ENCODE assay signal across 21 cellular contexts in genomic region chr1:234667891-234668576, GRCh38. TPM values are rescaled to one million over a fixed set of nuclear protein-coding genes. Genes with fewer than 3 reads are reported as not detected.
DNase-seq lines count a peak whose midpoint lies in the region; ATAC-seq and TF ChIP-seq lines count a peak whose summit lies in the region.
"Had no signal": no experiment of that assay in that cellular context is flagged by ENCODE, and none has a peak within 500 bp of the region (broad histone marks: within the 10 kb centered on the region; RNA-seq: fewer than 3 reads in every experiment).

No MANE protein-coding gene starts in this region.

- H3K4me2 ChIP-seq in H9 (ENCODE audit: insufficient read depth, insufficient read length, low read length) (no peak overlapping the region), PC-3 (ENCODE audit: low read length) (no peak overlapping the region)
- H3K4me2 ChIP-seq: BLaER1 treated with 17β-estradiol and CSF1 and Interleukin-3, amounts not matched to agents 10 nM and 100 nM had no signal

- H3T11ph ChIP-seq in H9 (ENCODE audit: low read length), result no peak overlapping the region

- H3K27ac Mint-ChIP-seq in activated CD4-positive, alpha-beta T cell treated with anti-CD3 and anti-CD28 coated beads, Interleukin-2, amount 10 ng/mL, durations not matched to agents 24 days and 14 days, result no peak overlapping the region
- no peak overlapping the region; a peak in 1 of 7 replicates for H3K27ac Mint-ChIP-seq in H9
- no peak overlapping the region for H3K27ac Mint-ChIP-seq in stimulated activated effector memory CD8-positive, alpha-beta T cell treated with anti-CD3 and anti-CD28 coated beads, Interleukin-12 subunit alpha, Interleukin-12 subunit beta, amount 100 ng/mL, for 72 hours
- H3K27ac Mint-ChIP-seq: CD8-positive, alpha-beta memory T cell; HFFc6 had no signal

- no peak overlapping the region for H2BK12ac ChIP-seq in H9 (ENCODE audit: insufficient read length, low read depth, low read length)

- BruUV-seq in PC-3 (replicated peaks; lab: Mats Ljungman, UMichigan), result no TSS peak

- no peaks in the 10 kb centered on the region for H3K36me3 ChIP-seq in PC-3 (ENCODE audit: low read depth, low read length)
- H3K36me3 ChIP-seq: BLaER1 treated with 17β-estradiol and CSF1 and Interleukin-3, amounts not matched to agents 10 nM and 100 nM had no signal

- no CpG with 5 or more reads among the region's 2 CpGs for WGBS in H9 (ENCODE audit: extremely low coverage, insufficient read length, low lambda C conversion rate)

- H3K9me3 Mint-ChIP-seq in activated CD4-positive, alpha-beta T cell treated with anti-CD3 and anti-CD28 coated beads, Interleukin-2, amount 10 ng/mL, durations not matched to agents 24 days and 14 days, result no peaks in the 10 kb centered on the region
- H3K9me3 Mint-ChIP-seq in H9, result peaks cover 3 to 6% of the 10 kb centered on the region in 2 experiments; a peak in 4 of 5 replicates
- no peaks in the 10 kb centered on the region for H3K9me3 Mint-ChIP-seq in stimulated activated effector memory CD8-positive, alpha-beta T cell treated with anti-CD3 and anti-CD28 coated beads, Interleukin-12 subunit alpha, Interleukin-12 subunit beta, amount 100 ng/mL, for 72 hours
- H3K9me3 Mint-ChIP-seq: CD8-positive, alpha-beta memory T cell had no signal

- H2AFZ ChIP-seq in H9 (ENCODE audit: low read length), result no peak overlapping the region
- H2AFZ ChIP-seq in PC-3 (ENCODE audit: low read length), result peak overlapping the region; percentile 48; the same call in 1 of the 2 replicates

- no peak overlapping the region for H3K14ac ChIP-seq in H9 (ENCODE audit: insufficient read depth, low read length)

- H2BK5ac ChIP-seq in H9 (ENCODE audit: insufficient read length, low read length), result no peak overlapping the region

- intact Hi-C loops in activated CD4-positive, alpha-beta T cell treated with anti-CD3 and anti-CD28 coated beads, Interleukin-2, amount 10 ng/mL, durations not matched to agents 24 days and 14 days (cut with micrococcal nuclease), result no loop called here
- intact Hi-C loops in PC-3 (cut with micrococcal nuclease) (no loop called here), left ventricle myocardium superior (cut with micrococcal nuclease) (no loop called here)

- H3K4me1 ChIP-seq in H9 (ENCODE audit: insufficient read depth, low read length) (no peaks in the 10 kb centered on the region), PC-3 (ENCODE audit: insufficient read depth, low read length) (no peaks in the 10 kb centered on the region)

- H3K9ac ChIP-seq in H9 (ENCODE audit: extremely low read depth, insufficient read length, low read length), result no peak overlapping the region
- H3K9ac ChIP-seq in PC-3 (ENCODE audit: low read length), result no peak overlapping the region
- H3K9ac ChIP-seq: BLaER1 treated with 17β-estradiol and CSF1 and Interleukin-3, amounts not matched to agents 10 nM and 100 nM had no signal

- H3K9me3 ChIP-seq in H9 (ENCODE audit: control insufficient read depth, low read depth, low read length) (no peaks in the 10 kb centered on the region), PC-3 (ENCODE audit: low read length) (no peaks in the 10 kb centered on the region)

- H4K20me1 ChIP-seq in H9 (ENCODE audit: control insufficient read depth, insufficient read depth, insufficient read length), result no peaks in the 10 kb centered on the region
- H4K20me1 ChIP-seq in PC-3 (ENCODE audit: low read length), result no peaks in the 10 kb centered on the region
- H4K20me1 ChIP-seq: BLaER1 treated with 17β-estradiol and CSF1 and Interleukin-3, amounts not matched to agents 10 nM and 100 nM had no signal

- H4K5ac ChIP-seq in H9 (ENCODE audit: insufficient read length, low read depth, low read length), result no peak overlapping the region

- H3K27me3 Mint-ChIP-seq in activated CD4-positive, alpha-beta T cell treated with anti-CD3 and anti-CD28 coated beads, Interleukin-2, amount 10 ng/mL, durations not matched to agents 24 days and 14 days, result peaks cover under 1% of the 10 kb centered on the region
- peaks cover 2% of the 10 kb centered on the region for H3K27me3 Mint-ChIP-seq in H9 (ENCODE audit: low read depth)

- H3K9me2 ChIP-seq in PC-3 (replicated peaks; ENCODE audit: low read length), result no peaks in the 10 kb centered on the region

- H3K36me3 Mint-ChIP-seq in activated CD4-positive, alpha-beta T cell treated with anti-CD3 and anti-CD28 coated beads, Interleukin-2, amount 10 ng/mL, durations not matched to agents 24 days and 14 days (ENCODE audit: low read depth), result no peaks in the 10 kb centered on the region
- peaks cover 0 to 2% (median 0%) of the 10 kb centered on the region in 3 experiments; a peak in 2 of 7 replicates for H3K36me3 Mint-ChIP-seq in H9 (ENCODE audit: insufficient read depth in 1 of 3, low read depth in 3 of 3)
- H3K36me3 Mint-ChIP-seq in stimulated activated effector memory CD8-positive, alpha-beta T cell treated with anti-CD3 and anti-CD28 coated beads, Interleukin-12 subunit alpha, Interleukin-12 subunit beta, amount 100 ng/mL, for 72 hours, result no peaks in the 10 kb centered on the region

- CTCF ChIA-PET in PC-3 (lab: Charles Lee), result no interaction called here

- no peak overlapping the region for H3K23ac ChIP-seq in H9 (ENCODE audit: insufficient read length, low read depth, low read length)

- no peaks in the 10 kb centered on the region for H3K27me3 ChIP-seq in H9 (ENCODE audit: insufficient read depth, low read length)
- H3K27me3 ChIP-seq in PC-3 (ENCODE audit: low read length), result no peaks in the 10 kb centered on the region
- H3K27me3 ChIP-seq: BLaER1 treated with 17β-estradiol and CSF1 and Interleukin-3, amounts not matched to agents 10 nM and 100 nM had no signal

- no peaks in the 10 kb centered on the region for H3K79me1 ChIP-seq in H9 (ENCODE audit: insufficient read depth, low read depth, low read length, poor library complexity, severe bottlenecking)

- no peak overlapping the region for H3K4me3 ChIP-seq in PC-3 (ENCODE audit: low read length)
- H3K4me3 ChIP-seq: BLaER1 treated with 17β-estradiol and CSF1 and Interleukin-3, amounts not matched to agents 10 nM and 100 nM; SK-N-MC had no signal

- H4K91ac ChIP-seq in H9 (ENCODE audit: insufficient read length, low read depth, low read length), result no peak overlapping the region

- no peaks in the 10 kb centered on the region for H3F3A ChIP-seq in PC-3 (ENCODE audit: low read length, unreplicated experiment)

- H3K79me2 ChIP-seq in H9 (ENCODE audit: insufficient read depth, low read length), result no peaks in the 10 kb centered on the region
- H3K79me2 ChIP-seq in PC-3 (ENCODE audit: low read length), result no peaks in the 10 kb centered on the region

- H4K8ac ChIP-seq in H9 (replicated peaks; ENCODE audit: insufficient read length, low read depth, low read length), result no peak overlapping the region

- H3K27ac ChIP-seq in H9 (ENCODE audit: insufficient read length, low read depth, low read length) (no peak overlapping the region), PC-3 (ENCODE audit: low read length) (no peak overlapping the region)
- H3K27ac ChIP-seq: BLaER1 treated with 17β-estradiol and CSF1 and Interleukin-3, amounts not matched to agents 10 nM and 100 nM; SK-N-MC had no signal

- ATAC-seq in PC-3 (no peak), left ventricle myocardium superior (no peak)
- ATAC-seq in stimulated activated effector memory CD8-positive, alpha-beta T cell treated with anti-CD3 and anti-CD28 coated beads, Interleukin-12 subunit alpha, Interleukin-12 subunit beta, amount 100 ng/mL, for 72 hours, result peak; percentile 97
- ATAC-seq: HepG2 had no signal

- no peak overlapping the region for H2BK120ac ChIP-seq in H9 (ENCODE audit: low read depth, low read length, poor library complexity, severe bottlenecking)

- no peak overlapping the region for H3K18ac ChIP-seq in H9 (ENCODE audit: insufficient read length, low read depth, low read length)

- H2BK15ac ChIP-seq in H9 (ENCODE audit: low read depth, low read length), result no peak overlapping the region

- H3K4ac ChIP-seq in H9 (ENCODE audit: low read depth, low read length), result no peak overlapping the region

- H3K23me2 ChIP-seq in H9 (ENCODE audit: insufficient read length, low read depth, low read length, poor library complexity, severe bottlenecking), result no peaks in the 10 kb centered on the region

- peak overlapping the region; percentile 46 for H3K56ac ChIP-seq in H9 (ENCODE audit: insufficient read length, low read depth, low read length)

- H2AK5ac ChIP-seq in H9 (ENCODE audit: insufficient read length, low read length), result no peak overlapping the region

- H3K4me3 Mint-ChIP-seq in activated CD4-positive, alpha-beta T cell treated with anti-CD3 and anti-CD28 coated beads, Interleukin-2, amount 10 ng/mL, durations not matched to agents 24 days and 14 days, result no peak overlapping the region
- no peak overlapping the region for H3K4me3 Mint-ChIP-seq in H9
- no peak overlapping the region for H3K4me3 Mint-ChIP-seq in stimulated activated effector memory CD8-positive, alpha-beta T cell treated with anti-CD3 and anti-CD28 coated beads, Interleukin-12 subunit alpha, Interleukin-12 subunit beta, amount 100 ng/mL, for 72 hours
- H3K4me3 Mint-ChIP-seq: CD8-positive, alpha-beta memory T cell; HFFc6 had no signal

- DNase-seq in activated CD4-positive, alpha-beta T cell treated with anti-CD3 and anti-CD28 coated beads, Interleukin-2, amount 10 ng/mL, durations not matched to agents 24 days and 14 days, result peak; percentile 52
- DNase-seq in activated CD4-positive, alpha-beta T cell treated with anti-CD3 and anti-CD28 coated beads for 48 hours, result no peak
- DNase-seq in H9 (no peak), PC-3 (no peak), NCI-H187 (lab: John Stamatoyannopoulos, UW) (no peak), left ventricle myocardium superior (no peak)
- no peak for DNase-seq in stimulated activated effector memory CD8-positive, alpha-beta T cell treated with anti-CD3 and anti-CD28 coated beads, Interleukin-12 subunit alpha, Interleukin-12 subunit beta, amount 100 ng/mL, for 72 hours (ENCODE audit: low spot score in 2 of 2)
- DNase-seq: CD8-positive, alpha-beta memory T cell; DMS79; GOT3; HFFc6; KG1; NCI-H1436 treated with DMSO at 0.1 percent for 48 hours; NCI-H2029 treated with DMSO at 0.1 percent for 48 hours; NCI-H2171; NCI-H446; NCI-H526 treated with DMSO at 0.1 percent for 48 hours; SHP77 had no signal

- TF ChIP-seq CTCF in H9 (conservative IDR thresholded peaks at IDR 0.05) (no peak), PC-3 (conservative IDR thresholded peaks at IDR 0.05; ENCODE audit: low read depth, low read length) (no peak)

- peaks cover 16% of the 10 kb centered on the region for H3K4me1 Mint-ChIP-seq in activated CD4-positive, alpha-beta T cell treated with anti-CD3 and anti-CD28 coated beads, Interleukin-2, amount 10 ng/mL, durations not matched to agents 24 days and 14 days
- no peaks in the 10 kb centered on the region for H3K4me1 Mint-ChIP-seq in H9
- peaks cover 22% of the 10 kb centered on the region for H3K4me1 Mint-ChIP-seq in stimulated activated effector memory CD8-positive, alpha-beta T cell treated with anti-CD3 and anti-CD28 coated beads, Interleukin-12 subunit alpha, Interleukin-12 subunit beta, amount 100 ng/mL, for 72 hours

- H2BK20ac ChIP-seq in H9 (ENCODE audit: low read depth, low read length, poor library complexity, severe bottlenecking), result no peak overlapping the region

- POLR2A ChIA-PET in PC-3 (lab: Charles Lee; ENCODE audit: unreplicated experiment), result no interaction called here

RNA-seq across cellular contexts. Expression of gene IRF2BP2, which starts 58.1 kb away (rescaled TPM):
- total RNA-seq in activated CD4-positive, alpha-beta T cell treated with anti-CD3 and anti-CD28 coated beads, Interleukin-2, amount 10 ng/mL, durations not matched to agents 24 days and 14 days, result 206 and 217 TPM in 2 replicates
- total RNA-seq in H9 (2021) (80.2 and 80.3 TPM in 2 replicates), PC-3 (2014; rRNA removed) (78.8 and 102 TPM in 2 replicates), left ventricle myocardium superior (124 TPM)
